8 cellular contexts compared by ENCODE assay signal in the genomic region with DNA sequence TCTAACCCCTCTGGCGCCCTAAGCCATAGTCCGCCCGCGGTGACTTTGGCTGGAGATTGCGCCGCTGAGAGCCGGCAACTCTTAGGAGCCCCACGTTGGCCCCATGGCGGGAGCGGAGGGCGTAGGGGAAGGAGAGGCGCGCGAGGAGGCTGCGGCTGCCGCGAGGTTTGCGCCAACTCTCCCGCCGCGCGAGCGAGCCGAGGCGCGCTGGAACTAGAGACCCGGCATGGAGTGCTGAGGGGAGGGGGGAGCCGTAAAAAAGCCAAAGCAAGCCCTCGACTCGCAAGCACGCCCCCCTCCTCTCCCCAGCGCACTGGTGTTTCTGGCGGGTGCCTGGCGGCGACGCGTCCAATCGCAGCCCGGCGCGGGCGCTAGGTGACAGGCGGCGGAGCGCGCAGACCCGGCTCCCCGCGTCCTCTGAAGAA. TPM values are rescaled to one million over a fixed set of nuclear protein-coding genes. Genes with fewer than 3 reads are reported as not detected.
DNase-seq lines count a peak whose midpoint lies in the region; ATAC-seq, FAIRE-seq and TF ChIP-seq lines count a peak whose summit lies in the region.

A gene with protein sequence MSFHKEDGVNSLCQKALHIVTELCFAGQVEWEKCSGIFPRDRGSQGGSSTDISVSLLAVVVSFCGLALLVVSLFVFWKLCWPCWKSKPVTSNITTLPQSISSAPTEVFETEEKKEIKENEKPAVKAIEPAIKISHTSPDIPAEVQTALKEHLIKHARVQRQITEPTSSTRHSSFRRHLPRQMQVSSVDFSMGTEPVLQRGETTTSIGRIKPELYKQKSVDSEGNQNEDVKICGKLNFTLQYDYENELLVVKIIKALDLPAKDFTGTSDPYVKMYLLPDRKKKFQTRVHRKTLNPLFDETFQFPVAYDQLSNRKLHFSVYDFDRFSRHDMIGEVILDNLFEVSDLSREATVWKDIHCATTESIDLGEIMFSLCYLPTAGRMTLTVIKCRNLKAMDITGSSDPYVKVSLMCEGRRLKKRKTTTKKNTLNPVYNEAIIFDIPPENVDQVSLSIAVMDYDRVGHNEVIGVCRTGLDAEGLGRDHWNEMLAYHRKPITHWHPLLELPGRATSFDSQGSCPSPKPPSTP (minus strand): TSS at position 233 of the 425 bp plus-strand sequence. CDS start 297 bp downstream, outside the sequence.

- H3K18ac ChIP-seq in H9 (ENCODE audit: insufficient read length, low read depth, low read length): peak within 1 kb of the TSS; percentile 54

- H4K91ac ChIP-seq in H9 (ENCODE audit: insufficient read length, low read depth, low read length): no peak within 1 kb of the TSS

- H4K20me1 ChIP-seq in H9 (ENCODE audit: control insufficient read depth, insufficient read depth, insufficient read length): no peaks in the 10 kb centered on the region

- peaks cover 0 to 1% (median 0%) of the 10 kb centered on the region in 3 experiments; a peak in 2 of 7 replicates for H3K36me3 Mint-ChIP-seq in H9 (ENCODE audit: insufficient read depth in 1 of 3, low read depth in 3 of 3)

- H3K27me3 ChIP-seq in H9 (ENCODE audit: insufficient read depth, low read length) (peaks cover 19% of the 10 kb centered on the region; the same call in 1 of the 2 replicates), right lobe of liver (peaks cover 0 to 7% of the 10 kb centered on the region in 2 donors), tibial artery (peaks cover 0 to 21% of the 10 kb centered on the region in 2 donors)

- POLR2A ChIA-PET in A549 (lab: Yijun Ruan, JAX): no interaction called here

- peak within 1 kb of the TSS in 1 of 3 experiments; percentile 90; a peak in 2 of 7 replicates for H3K27ac Mint-ChIP-seq in H9

- H3K27me3 Mint-ChIP-seq in H9 (ENCODE audit: low read depth): peaks cover 64% of the 10 kb centered on the region

- no peak within 1 kb of the TSS for H4K8ac ChIP-seq in H9 (replicated peaks; ENCODE audit: insufficient read length, low read depth, low read length)

- no peak within 1 kb of the TSS for H2BK15ac ChIP-seq in H9 (ENCODE audit: low read depth, low read length)

- no peak for TF ChIP-seq EP300 in A549 (IDR thresholded peaks at IDR 0.05)

- no peak for TF ChIP-seq RAD21 in A549 (conservative IDR thresholded peaks at IDR 0.05 in 1 of 2, IDR thresholded peaks at IDR 0.05 in 1 of 2)

- no peak for FAIRE-seq in A549 (lab: Jason Lieb, UNC)

- H3K23ac ChIP-seq in H9 (ENCODE audit: insufficient read length, low read depth, low read length): no peak within 1 kb of the TSS

- no peaks in the 10 kb centered on the region for H3K79me2 ChIP-seq in H9 (ENCODE audit: insufficient read depth, low read length)

- no peak within 1 kb of the TSS for H3K56ac ChIP-seq in H9 (ENCODE audit: insufficient read length, low read depth, low read length)

- no peak for DNase-seq in A549 (ENCODE audit: low read depth in 1 of 2, low spot score in 1 of 2)
- DNase-seq in H9: peak; percentile 87
- DNase-seq in astrocyte of the spinal cord (ENCODE audit: low read depth, low spot score): peak; percentile 26
- DNase-seq in right lobe of liver: peak in 1 of 3 donors; percentile 53
- DNase-seq in tibial artery: no peak
- no peak for DNase-seq in activated gamma-delta T cell (lab: John Stamatoyannopoulos, UW)
- DNase-seq in amniotic stem cell (lab: John Stamatoyannopoulos, UW): no peak

- TF ChIP-seq POLR2A in A549 (IDR thresholded peaks at IDR 0.05; ENCODE audit: low read length): no peak
- TF ChIP-seq POLR2A in right lobe of liver (IDR thresholded peaks at IDR 0.05): no peak

- H3K4me2 ChIP-seq in A549 (peak within 1 kb of the TSS; percentile 63), H9 (ENCODE audit: insufficient read depth, insufficient read length, low read length) (peak within 1 kb of the TSS; percentile 58)

- no peak within 1 kb of the TSS for H2BK12ac ChIP-seq in H9 (ENCODE audit: insufficient read length, low read depth, low read length)

- peak in 1 of 2 experiments; percentile 65; a peak in 3 of 6 replicates for ATAC-seq in A549
- peak in 3 of 4 donors; percentile 17 to 33 (median 33) for ATAC-seq in right lobe of liver
- ATAC-seq in GM18858 (IDR thresholded peaks at IDR 0.05; ENCODE audit: unreplicated experiment): no peak

- no peaks in the 10 kb centered on the region; the same call in 2 of the 3 replicates for H3K9me3 ChIP-seq in A549
- no peaks in the 10 kb centered on the region for H3K9me3 ChIP-seq in H9 (ENCODE audit: control insufficient read depth, low read depth, low read length)
- H3K9me3 ChIP-seq in right lobe of liver: no peaks in the 10 kb centered on the region
- H3K9me3 ChIP-seq in tibial artery: no peaks in the 10 kb centered on the region

- no peak within 1 kb of the TSS for H3K4ac ChIP-seq in H9 (ENCODE audit: low read depth, low read length)

- H4K5ac ChIP-seq in H9 (ENCODE audit: insufficient read length, low read depth, low read length): no peak within 1 kb of the TSS

- no peak for TF ChIP-seq CTCF in A549 (IDR thresholded peaks at IDR 0.05)
- no peak for TF ChIP-seq CTCF in H9 (conservative IDR thresholded peaks at IDR 0.05)
- no peak for TF ChIP-seq CTCF in astrocyte of the spinal cord (IDR thresholded peaks at IDR 0.05; ENCODE audit: low read depth, low read length)
- TF ChIP-seq CTCF in right lobe of liver (IDR thresholded peaks at IDR 0.05): no peak
- no peak for TF ChIP-seq CTCF in tibial artery (IDR thresholded peaks at IDR 0.05)

- H3K23me2 ChIP-seq in H9 (ENCODE audit: insufficient read length, low read depth, low read length, poor library complexity, severe bottlenecking): peaks cover 14% of the 10 kb centered on the region

- intact Hi-C loops in right lobe of liver (cut with DNase I) (no loop called here), tibial artery (cut with DNase I; ENCODE audit: low total_unique reads) (no loop called here)

- peaks cover 6 to 12% of the 10 kb centered on the region in 2 experiments for H3K4me1 Mint-ChIP-seq in H9

- H2AFZ ChIP-seq in H9 (ENCODE audit: low read length): no peak within 1 kb of the TSS

- in situ Hi-C loops in astrocyte of the spinal cord (cut with HindIII; ENCODE audit: low sequenced_read_pairs): no loop called here

- no peaks in the 10 kb centered on the region; a peak in 1 of 5 replicates for H3K9me3 Mint-ChIP-seq in H9

- no peak within 1 kb of the TSS for H2BK20ac ChIP-seq in H9 (ENCODE audit: low read depth, low read length, poor library complexity, severe bottlenecking)

- no peak within 1 kb of the TSS for H3T11ph ChIP-seq in H9 (ENCODE audit: low read length)

- no peak within 1 kb of the TSS for H2BK5ac ChIP-seq in H9 (ENCODE audit: insufficient read length, low read length)

- peak within 1 kb of the TSS; percentile 78 for H3K14ac ChIP-seq in H9 (ENCODE audit: insufficient read depth, low read length)

- H2BK120ac ChIP-seq in H9 (ENCODE audit: low read depth, low read length, poor library complexity, severe bottlenecking): no peak within 1 kb of the TSS

- H3K4me1 ChIP-seq in A549 (no peaks in the 10 kb centered on the region), H9 (ENCODE audit: insufficient read depth, low read length) (no peaks in the 10 kb centered on the region), right lobe of liver (no peaks in the 10 kb centered on the region), tibial artery (peaks cover 0 to 17% (median 11%) of the 10 kb centered on the region in 4 donors)

- H3K27ac ChIP-seq in A549 (no peak within 1 kb of the TSS), H9 (ENCODE audit: insufficient read length, low read depth, low read length) (no peak within 1 kb of the TSS), right lobe of liver (no peak within 1 kb of the TSS), tibial artery (no peak within 1 kb of the TSS)

- peak within 1 kb of the TSS; percentile 80 to 93 for H3K4me3 Mint-ChIP-seq in H9

- WGBS in A549 (ENCODE audit: missing lambda C conversion rate): 70% methylated on average over 48 of the region's 49 CpGs
- no CpG with 5 or more reads among the region's 49 CpGs for WGBS in H9 (ENCODE audit: extremely low coverage, insufficient read length, low lambda C conversion rate)
- WGBS in right lobe of liver (ENCODE audit: insufficient coverage, low coverage, low lambda C conversion rate, missing lambda C conversion rate): 0% methylated on average over 18 of the region's 49 CpGs

- H3K9ac ChIP-seq in H9 (ENCODE audit: extremely low read depth, insufficient read length, low read length): no peak within 1 kb of the TSS

- H2AK5ac ChIP-seq in H9 (ENCODE audit: insufficient read length, low read length): no peak within 1 kb of the TSS

- no peaks in the 10 kb centered on the region for H3K79me1 ChIP-seq in H9 (ENCODE audit: insufficient read depth, low read depth, low read length, poor library complexity, severe bottlenecking)

- H3K36me3 ChIP-seq in right lobe of liver (no peaks in the 10 kb centered on the region), tibial artery (no peaks in the 10 kb centered on the region)

- H3K4me3 ChIP-seq in A549 (peak within 1 kb of the TSS; percentile 30; the same call in 2 of the 3 replicates), astrocyte of the spinal cord (ENCODE audit: low read depth, low read length) (peak within 1 kb of the TSS; percentile 46), right lobe of liver (peak within 1 kb of the TSS; percentile 26 to 52 (median 43)), tibial artery (peak within 1 kb of the TSS; percentile 45 to 56)

- CTCF ChIA-PET in A549 (lab: Yijun Ruan, JAX): no interaction called here

TF ChIP-seq in A549, 52 proteins besides CTCF, POLR2A, EP300 and RAD21 (continues in another document):
- no peak for TF ChIP-seq JUN (IDR thresholded peaks at IDR 0.05)
- no peak for TF ChIP-seq HOXA7 (CRISPR knock-in tag; IDR thresholded peaks at IDR 0.05)
- no peak for TF ChIP-seq ESRRA (IDR thresholded peaks at IDR 0.05; ENCODE audit: borderline replicate concordance, low read length)
- TF ChIP-seq, protein P1, sequence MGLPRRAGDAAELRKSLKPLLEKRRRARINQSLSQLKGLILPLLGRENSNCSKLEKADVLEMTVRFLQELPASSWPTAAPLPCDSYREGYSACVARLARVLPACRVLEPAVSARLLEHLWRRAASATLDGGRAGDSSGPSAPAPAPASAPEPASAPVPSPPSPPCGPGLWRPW (IDR thresholded peaks at IDR 0.05): no peak
- no peak for TF ChIP-seq HDAC2 (IDR thresholded peaks at IDR 0.05)
- no peak for TF ChIP-seq RARB (CRISPR knock-in tag; IDR thresholded peaks at IDR 0.05)
- no peak for TF ChIP-seq CHD2 (IDR thresholded peaks at IDR 0.05; ENCODE audit: low read length, partially characterized antibody)
- TF ChIP-seq RNF2 (IDR thresholded peaks at IDR 0.05; ENCODE audit: borderline replicate concordance, low read depth): no peak
- TF ChIP-seq RFX5 (IDR thresholded peaks at IDR 0.05): no peak

RNA-seq across cellular contexts. Expression of the gene that starts here (rescaled TPM):
- not detected in 2 replicates for polyA plus RNA-seq in A549 (2011; rRNA removed)
- not detected in 2 replicates for polyA plus RNA-seq in A549 (2012; cell fraction: cytosol; rRNA removed)
- not detected in 2 replicates for polyA plus RNA-seq in A549 (2012; cell fraction: nucleus; rRNA removed)
- polyA plus RNA-seq in A549 (2017; fragmentation: RNase III; extraction: RNeasy Plus Mini Kit Qiagen cat#74134 plus additional on column Dnase treatment): not detected in 3 replicates
- polyA minus RNA-seq in A549 (2011; rRNA and poly(A)+ RNA removed): not detected in 2 replicates
- total RNA-seq in H9 (2021): 0.70 and 0.72 TPM in 2 replicates
- total RNA-seq in right lobe of liver: under 1 TPM; 0.04 to 0.95 (median 0.18) TPM

Comparison
In these comparisons a context has a peak if more than half of its experiments do, and no peak if none do; other contexts are left out.
1. Peak in DNase-seq and H3K4me2 ChIP-seq in H9; RNA of the gene not detected or under 1 TPM.
2. Peak in ATAC-seq and H3K4me3 ChIP-seq in right lobe of liver; RNA of the gene not detected or under 1 TPM.